22 cellular contexts compared by ENCODE assay signal in the genomic region with DNA sequence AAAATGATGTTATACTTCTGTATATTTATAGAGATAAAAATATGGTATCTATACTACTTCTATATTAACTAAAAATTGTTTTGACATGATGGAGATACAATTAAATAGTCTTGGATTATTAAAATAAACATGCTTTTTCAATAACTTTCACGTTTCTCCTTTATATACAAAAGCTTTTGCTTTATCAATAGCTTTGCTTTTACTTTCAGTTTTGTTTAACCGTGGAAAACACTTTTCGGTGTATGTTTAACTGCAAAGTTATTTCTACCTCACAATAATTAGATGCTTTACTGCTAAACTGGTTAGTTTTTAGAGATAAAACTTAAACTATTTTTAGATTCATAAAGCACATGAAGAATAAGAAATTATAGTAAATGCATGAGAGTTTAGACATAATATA.
DNase-seq lines count a peak whose midpoint lies in the region; ATAC-seq and TF ChIP-seq lines count a peak whose summit lies in the region.
"Had no signal": no experiment of that assay in that cellular context is flagged by ENCODE, and none has a peak within 500 bp of the region (broad histone marks: within the 10 kb centered on the region; RNA-seq: fewer than 3 reads in every experiment).

No MANE protein-coding gene starts in this region.

- TF ChIP-seq CTCF in left ventricle myocardium inferior (IDR thresholded peaks at IDR 0.05; ENCODE audit: borderline replicate concordance) (no peak), heart left ventricle (IDR thresholded peaks at IDR 0.05) (no peak), stomach (IDR thresholded peaks at IDR 0.05) (no peak)

- no peak for DNase-seq in left ventricle myocardium inferior
- DNase-seq in heart left ventricle: no peak
- no peak for DNase-seq in adipocyte (ENCODE audit: low read depth)
- no peak for DNase-seq in stomach
- DNase-seq in NCI-H2081 (lab: John Stamatoyannopoulos, UW): no peak
- no peak for DNase-seq in medulla oblongata (ENCODE audit: extremely low spot score)
- DNase-seq in NOMO-1 treated with dmso at 0.1 percent for 144 hours (lab: John Stamatoyannopoulos, UW; ENCODE audit: unreplicated experiment): no peak
- DNase-seq: activated T-cell treated with anti-CD3 and anti-CD28 coated beads, Interleukin-2, amount 50 U/mL, for 72 hours; C1 segment of cervical spinal cord; DMS 273 treated with DMSO at 0.1 percent for 48 hours; NCI-H2029; NCI-H446 treated with DMSO at 0.1 percent for 48 hours; nucleus accumbens; retina; SHP77 treated with DMSO at 0.1 percent for 48 hours; stimulated activated CD4-positive, alpha-beta T cell treated with anti-CD3 and anti-CD28 coated beads, Interleukin-15, amount 100 ng/mL, for 24 hours; transverse colon had no signal

- peak overlapping the region; percentile 55 for H3K9ac ChIP-seq in adipocyte (ENCODE audit: low read length)

- H3K36me3 ChIP-seq in left ventricle myocardium inferior (no peaks in the 10 kb centered on the region), heart left ventricle (no peaks in the 10 kb centered on the region), adipocyte (ENCODE audit: control insufficient read depth, insufficient read depth, low read length, severe bottlenecking) (no peaks in the 10 kb centered on the region), stomach (no peaks in the 10 kb centered on the region)
- H3K36me3 ChIP-seq: gastroesophageal sphincter, transverse colon had no signal

- no peak for ATAC-seq in heart left ventricle
- ATAC-seq in HG03342 (IDR thresholded peaks at IDR 0.05; ENCODE audit: unreplicated experiment): peak; percentile 39
- ATAC-seq: activated T-cell treated with anti-CD3 and anti-CD28 coated beads, Interleukin-2, amount 50 U/mL, for 72 hours; gastroesophageal sphincter; WTC11 had no signal

- no peaks in the 10 kb centered on the region for H3K27me3 ChIP-seq in left ventricle myocardium inferior (ENCODE audit: low read depth)
- H3K27me3 ChIP-seq in heart left ventricle: no peaks in the 10 kb centered on the region
- no peaks in the 10 kb centered on the region for H3K27me3 ChIP-seq in adipocyte (replicated peaks; ENCODE audit: control insufficient read depth, insufficient read depth, low read length)
- H3K27me3 ChIP-seq in stomach: no peaks in the 10 kb centered on the region
- H3K27me3 ChIP-seq: gastroesophageal sphincter, transverse colon had no signal

- H3K9me3 ChIP-seq in left ventricle myocardium inferior (replicated peaks): no peaks in the 10 kb centered on the region
- no peaks in the 10 kb centered on the region for H3K9me3 ChIP-seq in heart left ventricle
- H3K9me3 ChIP-seq in adipocyte (ENCODE audit: control insufficient read depth, low read length): no peaks in the 10 kb centered on the region
- no peaks in the 10 kb centered on the region for H3K9me3 ChIP-seq in stomach
- H3K9me3 ChIP-seq: gastroesophageal sphincter, transverse colon had no signal

- WGBS in heart left ventricle, 4 donors: 74 to 79% (median 76%) methylated on average over 3 of the region's 3 CpGs
- 28 to 48% (median 42%) methylated on average over 3 of the region's 3 CpGs for WGBS in stomach, 5 donors

- H3K27ac ChIP-seq in left ventricle myocardium inferior (replicated peaks) (no peak overlapping the region), heart left ventricle (no peak overlapping the region), stomach (no peak overlapping the region)
- H3K27ac ChIP-seq: 22Rv1, epithelial cell of prostate, gastroesophageal sphincter, transverse colon had no signal

- H3K4me3 ChIP-seq in left ventricle myocardium inferior: peak overlapping the region; percentile 0
- peak overlapping the region in 1 of 12 donors; percentile 12 for H3K4me3 ChIP-seq in heart left ventricle
- H3K4me3 ChIP-seq in adipocyte (ENCODE audit: low read length): peak overlapping the region; percentile 69
- peak overlapping the region in 3 of 4 donors; percentile 14 to 20 (median 16) for H3K4me3 ChIP-seq in stomach
- H3K4me3 ChIP-seq: gastroesophageal sphincter had no signal

- no peaks in the 10 kb centered on the region for H3K4me1 ChIP-seq in left ventricle myocardium inferior
- H3K4me1 ChIP-seq in heart left ventricle: no peaks in the 10 kb centered on the region
- peaks cover 2% of the 10 kb centered on the region for H3K4me1 ChIP-seq in adipocyte (ENCODE audit: control insufficient read depth, insufficient read depth, low read length)
- H3K4me1 ChIP-seq in stomach: no peaks in the 10 kb centered on the region
- H3K4me1 ChIP-seq: gastroesophageal sphincter, transverse colon had no signal

- TF ChIP-seq EP300 in stomach (IDR thresholded peaks at IDR 0.05): no peak

- intact Hi-C loops in left ventricle myocardium inferior (cut with micrococcal nuclease) (no loop called here), heart left ventricle (cut with DNase I) (no loop called here), stomach (cut with DNase I; ENCODE audit: low total_unique reads) (no loop called here)

- TF ChIP-seq POLR2A in heart left ventricle (IDR thresholded peaks at IDR 0.05): no peak
- TF ChIP-seq POLR2A in stomach (IDR thresholded peaks at IDR 0.05): no peak
